ENCODE assay signal across 8 cellular contexts in the genomic region with DNA sequence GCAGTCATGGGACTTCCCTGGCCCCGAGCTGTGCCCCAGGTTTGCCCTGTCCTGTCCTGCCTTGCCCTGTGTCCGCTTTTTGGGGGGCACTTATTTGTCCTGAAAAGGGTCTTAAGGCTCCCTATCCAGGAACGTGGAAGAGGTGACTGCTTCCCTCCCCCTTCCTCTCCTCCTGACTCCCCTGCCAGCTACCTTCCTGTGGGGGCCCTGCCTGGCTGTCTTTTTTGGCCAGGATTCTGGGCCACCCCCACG. TPM values are rescaled to one million over a fixed set of nuclear protein-coding genes. Genes with fewer than 3 reads are reported as not detected.
DNase-seq lines count a peak whose midpoint lies in the region; ATAC-seq and TF ChIP-seq lines count a peak whose summit lies in the region.

No MANE protein-coding gene starts in this region.

- peak overlapping the region; percentile 98 for H3K4me2 ChIP-seq in mesenchymal stem cell (ENCODE audit: low read length, poor library complexity, severe bottlenecking)

- peaks cover 43% of the 10 kb centered on the region for H3K4me1 Mint-ChIP-seq in stimulated activated naive CD8-positive, alpha-beta T cell treated with anti-CD3 and anti-CD28 coated beads, Interleukin-15, Interleukin-2, amounts not matched to agents 100 ng/mL and 50 ng/mL, for 24 hours (ENCODE audit: low read depth)
- H3K4me1 Mint-ChIP-seq in brain: peaks cover 35% of the 10 kb centered on the region

- H2AFZ ChIP-seq in mesenchymal stem cell (ENCODE audit: low read depth, low read length): no peak overlapping the region

- peak overlapping the region; percentile 64 to 99 for H2BK12ac ChIP-seq in mesenchymal stem cell (ENCODE audit: low read length in 2 of 2)

- intact Hi-C loops in aorta (cut with DNase I): loop anchor here (2.0 kb wide), 2 partner anchors 58 to 60 kb away; no protein-coding TSS in a partner anchor

- H3K9ac ChIP-seq in mesenchymal stem cell (ENCODE audit: low read length): peak overlapping the region; percentile 98

- no peak for TF ChIP-seq CTCF in brain (conservative IDR thresholded peaks at IDR 0.05)

- DNase-seq in stimulated activated naive CD8-positive, alpha-beta T cell treated with anti-CD3 and anti-CD28 coated beads, Interleukin-15, Interleukin-2, amounts not matched to agents 100 U/mL and 50 U/mL, for 24 hours: no peak
- DNase-seq in mesenchymal stem cell (no peak), aorta (no peak), 8988T (no peak), midbrain (lab: John Stamatoyannopoulos, UW) (no peak)

- peaks cover 20% of the 10 kb centered on the region for H3K4me1 ChIP-seq in mesenchymal stem cell (ENCODE audit: control insufficient read depth, insufficient read depth, low read depth, low read length)
- no peaks in the 10 kb centered on the region for H3K4me1 ChIP-seq in aorta (ENCODE audit: control insufficient read depth in 1 of 2, insufficient read depth in 2 of 2, low read length in 2 of 2)

- peak overlapping the region; percentile 83 for H4K8ac ChIP-seq in mesenchymal stem cell (ENCODE audit: low read length)

- peak overlapping the region in 1 of 2 experiments; percentile 93 for H3K14ac ChIP-seq in mesenchymal stem cell (ENCODE audit: low read length in 2 of 2)

- no peaks in the 10 kb centered on the region for H3K79me1 ChIP-seq in mesenchymal stem cell (replicated peaks; ENCODE audit: low read length, poor library complexity, severe bottlenecking)

- ATAC-seq in stimulated activated naive CD8-positive, alpha-beta T cell treated with anti-CD3 and anti-CD28 coated beads, Interleukin-15, Interleukin-2, amounts not matched to agents 100 U/mL and 50 U/mL, for 24 hours: no peak
- ATAC-seq in aorta (ENCODE audit: low FRiP score): no peak
- ATAC-seq in GM21723 (IDR thresholded peaks at IDR 0.05; ENCODE audit: unreplicated experiment): no peak

- H3K27ac ChIP-seq in mesenchymal stem cell (ENCODE audit: low read length, poor library complexity, severe bottlenecking) (peak overlapping the region; percentile 96), aorta (ENCODE audit: low read depth in 1 of 2, low read length in 2 of 2) (peak overlapping the region; percentile 85 to 99)

- H3K4me3 ChIP-seq in mesenchymal stem cell (ENCODE audit: insufficient read depth in 1 of 2, low read depth in 1 of 2, low read length in 2 of 2) (peak overlapping the region in 1 of 2 experiments; percentile 84), aorta (ENCODE audit: low read length in 2 of 2) (no peak overlapping the region)

- H2AK5ac ChIP-seq in mesenchymal stem cell (ENCODE audit: low read length, severe bottlenecking): peak overlapping the region; percentile 84

- peak overlapping the region; percentile 93 for H3K4me3 Mint-ChIP-seq in stimulated activated naive CD8-positive, alpha-beta T cell treated with anti-CD3 and anti-CD28 coated beads, Interleukin-15, Interleukin-2, amounts not matched to agents 100 ng/mL and 50 ng/mL, for 24 hours
- peak overlapping the region; percentile 94 to 97 (median 94) for H3K4me3 Mint-ChIP-seq in brain

- H3K27me3 ChIP-seq in mesenchymal stem cell (ENCODE audit: control insufficient read depth in 1 of 2, insufficient read depth in 1 of 2, low read length in 2 of 2) (no peaks in the 10 kb centered on the region), aorta (ENCODE audit: control insufficient read depth in 1 of 2, insufficient read depth in 2 of 2, low read length in 1 of 2) (no peaks in the 10 kb centered on the region)

- peak overlapping the region; percentile 96 to 97 for H3K4ac ChIP-seq in mesenchymal stem cell (ENCODE audit: low read depth in 1 of 2, low read length in 2 of 2)

- H3K36me3 ChIP-seq in mesenchymal stem cell (ENCODE audit: control insufficient read depth in 1 of 2, insufficient read depth in 2 of 2, low read depth in 1 of 2, low read length in 2 of 2): no peaks in the 10 kb centered on the region
- H3K36me3 ChIP-seq in aorta (ENCODE audit: control insufficient read depth in 1 of 2, insufficient read depth in 2 of 2, low read length in 1 of 2): no peaks in the 10 kb centered on the region

- H3K36me3 Mint-ChIP-seq in stimulated activated naive CD8-positive, alpha-beta T cell treated with anti-CD3 and anti-CD28 coated beads, Interleukin-15, Interleukin-2, amounts not matched to agents 100 ng/mL and 50 ng/mL, for 24 hours (ENCODE audit: low read depth): no peaks in the 10 kb centered on the region
- H3K36me3 Mint-ChIP-seq in brain: no peaks in the 10 kb centered on the region

- H3K27me3 Mint-ChIP-seq in stimulated activated naive CD8-positive, alpha-beta T cell treated with anti-CD3 and anti-CD28 coated beads, Interleukin-15, Interleukin-2, amounts not matched to agents 100 ng/mL and 50 ng/mL, for 24 hours: no peaks in the 10 kb centered on the region
- H3K27me3 Mint-ChIP-seq in brain: peaks cover 56% of the 10 kb centered on the region

- H2BK5ac ChIP-seq in mesenchymal stem cell (ENCODE audit: low read depth, low read length, poor library complexity, severe bottlenecking): peak overlapping the region; percentile 48

- H3K9me3 ChIP-seq in mesenchymal stem cell (ENCODE audit: control insufficient read depth, low read length) (no peaks in the 10 kb centered on the region), aorta (ENCODE audit: control insufficient read depth, low read length) (no peaks in the 10 kb centered on the region)

- WGBS in mesenchymal stem cell: 0% methylated on average over 3 of the region's 4 CpGs
- WGBS in aorta, 2 donors: 1 to 2% methylated on average over 4 of the region's 4 CpGs

- peak overlapping the region; percentile 90 for H2BK15ac ChIP-seq in mesenchymal stem cell (ENCODE audit: low read depth, poor library complexity, severe bottlenecking)

- H3K23ac ChIP-seq in mesenchymal stem cell (ENCODE audit: low read length in 2 of 2): peak overlapping the region in 1 of 2 experiments; percentile 91

- peak overlapping the region; percentile 98 for H4K91ac ChIP-seq in mesenchymal stem cell (ENCODE audit: low read length)

- no peaks in the 10 kb centered on the region for H3K9me3 Mint-ChIP-seq in stimulated activated naive CD8-positive, alpha-beta T cell treated with anti-CD3 and anti-CD28 coated beads, Interleukin-15, Interleukin-2, amounts not matched to agents 100 ng/mL and 50 ng/mL, for 24 hours
- H3K9me3 Mint-ChIP-seq in brain: no peaks in the 10 kb centered on the region

- H3K18ac ChIP-seq in mesenchymal stem cell (ENCODE audit: low read depth in 1 of 2, low read length in 2 of 2): peak overlapping the region; percentile 79 to 100

- peak overlapping the region; percentile 99 for H3K27ac Mint-ChIP-seq in stimulated activated naive CD8-positive, alpha-beta T cell treated with anti-CD3 and anti-CD28 coated beads, Interleukin-15, Interleukin-2, amounts not matched to agents 100 ng/mL and 50 ng/mL, for 24 hours
- peak overlapping the region; percentile 21 to 99 (median 93) for H3K27ac Mint-ChIP-seq in brain

- H2BK120ac ChIP-seq in mesenchymal stem cell (ENCODE audit: low read depth, low read length): peak overlapping the region; percentile 95

RNA-seq across cellular contexts. Expression of gene KLF9, which starts 6.5 kb away (rescaled TPM):
- polyA plus RNA-seq in brain (ENCODE audit: insufficient read depth, low read depth, low replicate concordance) (8.4 TPM), aorta (10 to 100 TPM; 31.4 to 53.3 TPM)
- polyA plus RNA-seq in mesenchymal stem cell (2013, experiment 1 of 2): 31.5 TPM
- polyA plus RNA-seq in mesenchymal stem cell (2013, experiment 2 of 2): 32.5 TPM
- 100 to 1,000 TPM in 1 of 2 donors, 10 to 100 TPM in 1; 38.4 to 122 TPM for total RNA-seq in aorta
